Comparison of ENCODE assay signal across 16 cellular contexts in the genomic region with DNA sequence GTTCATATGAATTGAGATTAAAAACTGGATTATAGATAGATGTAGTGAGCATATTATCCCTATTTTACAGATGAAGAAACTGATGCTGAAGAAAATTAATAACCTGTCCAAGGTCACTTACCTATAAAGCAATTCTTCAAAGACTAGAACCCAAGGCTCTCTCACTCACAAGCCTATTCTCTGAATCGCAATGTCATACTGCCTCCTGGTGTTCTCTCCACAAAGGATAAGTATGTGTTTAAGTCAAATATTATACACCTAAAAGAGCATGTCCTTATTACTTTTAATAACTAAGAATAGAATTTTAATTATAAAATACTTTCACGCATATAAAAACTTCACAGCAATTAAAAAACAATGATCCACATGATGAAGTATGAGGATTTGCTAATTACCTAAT.
DNase-seq lines count a peak whose midpoint lies in the region; ATAC-seq and TF ChIP-seq lines count a peak whose summit lies in the region.
"Had no signal": no experiment of that assay in that cellular context is flagged by ENCODE, and none has a peak within 500 bp of the region (broad histone marks: within the 10 kb centered on the region; RNA-seq: fewer than 3 reads in every experiment).

No MANE protein-coding gene starts in this region.

- DNase-seq in NCI-H510A treated with DMSO at 0.1 percent for 48 hours (lab: John Stamatoyannopoulos, UW) (peak; percentile 34), NCI-H510A (lab: John Stamatoyannopoulos, UW) (no peak), NB4 (ENCODE audit: low read depth) (peak; percentile 43), brain microvascular endothelial cell (peak; percentile 21), neural crest cell (ENCODE audit: low read depth, low spot score) (no peak), tibial nerve (ENCODE audit: low spot score in 2 of 2) (no peak)
- DNase-seq: activated CD4-positive, CD25-positive, alpha-beta regulatory T cell treated with anti-CD3 and anti-CD28 coated beads, Interleukin-2, amount 50 U/mL, for 72 hours; activated T-cell treated with anti-CD3 and anti-CD28 coated beads, Interleukin-2, amount 50 U/mL, for 48 hours; mucosa of descending colon; NCI-H1436 treated with DMSO at 0.1 percent for 48 hours; NCI-H69; posterior cingulate gyrus had no signal

- no peak for TF ChIP-seq CTCF in NB4 (IDR thresholded peaks at IDR 0.05; ENCODE audit: low read depth, low read length)
- TF ChIP-seq CTCF in brain microvascular endothelial cell (IDR thresholded peaks at IDR 0.05; ENCODE audit: low read depth, low read length, missing control alignments): no peak
- TF ChIP-seq CTCF in neural crest cell (conservative IDR thresholded peaks at IDR 0.05): peak; percentile 42
- no peak for TF ChIP-seq CTCF in tibial nerve (IDR thresholded peaks at IDR 0.05)

- no peak overlapping the region for H3K4me3 ChIP-seq in NB4 (ENCODE audit: low read depth, low read length)
- H3K4me3 ChIP-seq in brain microvascular endothelial cell (ENCODE audit: low read depth, low read length): no peak overlapping the region
- H3K4me3 ChIP-seq in tibial nerve: no peak overlapping the region
- H3K4me3 ChIP-seq: mucosa of descending colon, thoracic aorta had no signal

- no peaks in the 10 kb centered on the region for H3K9me3 Mint-ChIP-seq in neural crest cell

- WGBS in tibial nerve, 2 donors: 88 to 95% methylated on average over 2 of the region's 2 CpGs

- H3K4me3 Mint-ChIP-seq in neural crest cell: no peak overlapping the region
- H3K4me3 Mint-ChIP-seq: dendritic cell treated with granulocyte-macrophage colony-stimulating factor and Interleukin-4, amounts not matched to agents 40 ng/mL and 50 ng/mL, for 4 days had no signal

- H3K4me1 Mint-ChIP-seq in neural crest cell: no peaks in the 10 kb centered on the region

- in situ Hi-C loops in brain microvascular endothelial cell (cut with HindIII; ENCODE audit: low pct_ligation_motif_present, low sequenced_read_pairs): no loop called here

- TF ChIP-seq POLR2A in NB4 (IDR thresholded peaks at IDR 0.05; ENCODE audit: extremely low read depth, insufficient read length) (no peak), tibial nerve (IDR thresholded peaks at IDR 0.05) (no peak)

- H3K36me3 Mint-ChIP-seq in neural crest cell (ENCODE audit: low read depth): no peaks in the 10 kb centered on the region

- no peak overlapping the region for H3K27ac Mint-ChIP-seq in neural crest cell (ENCODE audit: unreplicated experiment)
- H3K27ac Mint-ChIP-seq: dendritic cell treated with granulocyte-macrophage colony-stimulating factor and Interleukin-4, amounts not matched to agents 40 ng/mL and 50 ng/mL, for 4 days had no signal

- no peaks in the 10 kb centered on the region for H3K4me1 ChIP-seq in tibial nerve

- no peak for TF ChIP-seq EP300 in tibial nerve (IDR thresholded peaks at IDR 0.05)

- no peaks in the 10 kb centered on the region for H3K36me3 ChIP-seq in brain microvascular endothelial cell (replicated peaks)
- H3K36me3 ChIP-seq in tibial nerve: no peaks in the 10 kb centered on the region
- H3K36me3 ChIP-seq: thoracic aorta had no signal

- H3K9me3 ChIP-seq in tibial nerve: no peaks in the 10 kb centered on the region
- H3K9me3 ChIP-seq: mucosa of descending colon, thoracic aorta had no signal

- H3K27ac ChIP-seq in brain microvascular endothelial cell (no peak overlapping the region), tibial nerve (no peak overlapping the region)
- H3K27ac ChIP-seq: thoracic aorta had no signal

- ATAC-seq in GM18873 (IDR thresholded peaks at IDR 0.05; ENCODE audit: low FRiP score, unreplicated experiment) (no peak), HG02870 (IDR thresholded peaks at IDR 0.05; ENCODE audit: unreplicated experiment) (no peak)
- ATAC-seq: mucosa of descending colon had no signal

- no peaks in the 10 kb centered on the region for H3K27me3 Mint-ChIP-seq in neural crest cell (ENCODE audit: low read depth)
- H3K27me3 Mint-ChIP-seq: dendritic cell treated with granulocyte-macrophage colony-stimulating factor and Interleukin-4, amounts not matched to agents 40 ng/mL and 50 ng/mL, for 4 days had no signal

- H3K27me3 ChIP-seq in brain microvascular endothelial cell (replicated peaks): no peaks in the 10 kb centered on the region
- H3K27me3 ChIP-seq in tibial nerve: no peaks in the 10 kb centered on the region

Comparison
In these comparisons a context has a peak if more than half of its experiments do, and no peak if none do; other contexts are left out.
1. DNase-seq: peak in NCI-H510A treated with DMSO at 0.1 percent for 48 hours (single experiment), NB4 (single experiment) and brain microvascular endothelial cell (single experiment); none in NCI-H510A (single experiment), neural crest cell (single experiment) and tibial nerve (0 of 2).